Comparison of ENCODE assay signal across 9 cellular contexts in genomic region chr18:73235491-73235890, GRCh38.
A peak's percentile ranks its signal among the peaks of the same experiment; 100 is the strongest.
DNase-seq lines count a peak whose midpoint lies in the region; ATAC-seq and TF ChIP-seq lines count a peak whose summit lies in the region.
"Had no signal": no experiment of that assay in that cellular context is flagged by ENCODE, and none has a peak within 500 bp of the region (broad histone marks: within the 10 kb centered on the region; RNA-seq: fewer than 3 reads in every experiment).

No MANE protein-coding gene starts in this region.

- no peaks in the 10 kb centered on the region for H3K27me3 Mint-ChIP-seq in natural killer cell (ENCODE audit: low read depth in 2 of 2)

- no peak overlapping the region for H3K27ac Mint-ChIP-seq in natural killer cell

- peak; percentile 1 for DNase-seq in GM04504 (ENCODE audit: low read depth)
- DNase-seq in HS-5 (ENCODE audit: low read depth) = peak; percentile 67
- DNase-seq in fibroblast of villous mesenchyme (ENCODE audit: low read depth) = peak; percentile 58
- DNase-seq in DMS79 (lab: John Stamatoyannopoulos, UW) = no peak
- DNase-seq in natural killer cell = no peak
- DNase-seq in GOT3 (lab: John Stamatoyannopoulos, UW) = no peak
- DNase-seq in NCI-H2029 treated with DMSO at 0.1 percent for 48 hours (lab: John Stamatoyannopoulos, UW) = no peak
- DNase-seq: SK-N-SH had no signal

- H3K4me1 Mint-ChIP-seq in natural killer cell = no peaks in the 10 kb centered on the region

- no peak overlapping the region for H3K4me3 Mint-ChIP-seq in natural killer cell

- peak; percentile 95 for ATAC-seq in GM21576 (IDR thresholded peaks at IDR 0.05; ENCODE audit: unreplicated experiment)
- no peak for ATAC-seq in natural killer cell

- TF ChIP-seq CTCF in fibroblast of villous mesenchyme (IDR thresholded peaks at IDR 0.05; ENCODE audit: insufficient read depth, low read depth, low read length) = no peak
- no peak for TF ChIP-seq CTCF in natural killer cell (IDR thresholded peaks at IDR 0.05)

- peaks cover 14 to 15% of the 10 kb centered on the region in 2 donors for H3K9me3 Mint-ChIP-seq in natural killer cell

- peaks cover 7% of the 10 kb centered on the region for H3K36me3 Mint-ChIP-seq in natural killer cell

- intact Hi-C loops in natural killer cell (cut with micrococcal nuclease) = no loop called here

- H3K4me3 ChIP-seq in fibroblast of villous mesenchyme (ENCODE audit: low read depth, low read length) = no peak overlapping the region

Comparison
In these comparisons a context has a peak if more than half of its experiments do, and no peak if none do; other contexts are left out.
1. DNase-seq: peak in GM04504 (single experiment), HS-5 (single experiment) and fibroblast of villous mesenchyme (single experiment); none in DMS79 (single experiment), natural killer cell (single experiment), GOT3 (single experiment) and NCI-H2029 treated with DMSO at 0.1 percent for 48 hours (single experiment).